14 cellular contexts compared by ENCODE assay signal in genomic region chr16:58107228-58107627, GRCh38.
"Had no signal": no experiment of that assay in that cellular context is flagged by ENCODE, and none has a peak within 500 bp of the region (broad histone marks: within the 10 kb centered on the region; RNA-seq: fewer than 3 reads in every experiment).

No MANE protein-coding gene starts in this region.

- FAIRE-seq: colon, endothelial cell of umbilical vein, small intestine had no signal

- H3K27me3 Mint-ChIP-seq: activated naive CD8-positive, alpha-beta T cell treated with anti-CD3 and anti-CD28 coated beads for 36 hours had no signal

- H3K4me1 Mint-ChIP-seq: activated naive CD8-positive, alpha-beta T cell treated with anti-CD3 and anti-CD28 coated beads for 36 hours; stimulated activated effector memory CD8-positive, alpha-beta T cell treated with anti-CD3 and anti-CD28 coated beads, Interleukin-12 subunit alpha, Interleukin-12 subunit beta, amount 100 ng/mL, for 72 hours had no signal

- H3K4me1 ChIP-seq: parathyroid adenoma, tibial artery had no signal

- DNase-seq: activated CD4-positive, alpha-beta T cell treated with anti-CD3 and anti-CD28 coated beads, Interleukin-2, amount 50 U/mL, for 48 hours; activated CD4-positive, CD25-positive, alpha-beta regulatory T cell treated with anti-CD3 and anti-CD28 coated beads, Interleukin-2, amount 50 U/mL, for 72 hours; activated gamma-delta T cell; activated naive CD8-positive, alpha-beta T cell treated with anti-CD3 and anti-CD28 coated beads for 36 hours; activated T-cell treated with anti-CD3 and anti-CD28 coated beads, Interleukin-2, amount 50 U/mL, for 48 hours; small intestine; T-helper 2 cell; tibial artery had no signal

- H3K9me3 ChIP-seq: right atrium auricular region, tibial artery had no signal

- H2AFZ ChIP-seq: parathyroid adenoma had no signal

- H3K4me3 ChIP-seq: right atrium auricular region, tibial artery had no signal

- H3K27me3 ChIP-seq: right atrium auricular region, tibial artery had no signal

- H3K9me3 Mint-ChIP-seq: activated naive CD8-positive, alpha-beta T cell treated with anti-CD3 and anti-CD28 coated beads for 36 hours; mesothelial cell of epicardium; stimulated activated effector memory CD8-positive, alpha-beta T cell treated with anti-CD3 and anti-CD28 coated beads, Interleukin-12 subunit alpha, Interleukin-12 subunit beta, amount 100 ng/mL, for 72 hours had no signal

- H3K27ac Mint-ChIP-seq: activated naive CD8-positive, alpha-beta T cell treated with anti-CD3 and anti-CD28 coated beads for 36 hours; mesothelial cell of epicardium; stimulated activated effector memory CD8-positive, alpha-beta T cell treated with anti-CD3 and anti-CD28 coated beads, Interleukin-12 subunit alpha, Interleukin-12 subunit beta, amount 100 ng/mL, for 72 hours had no signal

- H3K4me3 Mint-ChIP-seq: activated naive CD8-positive, alpha-beta T cell treated with anti-CD3 and anti-CD28 coated beads for 36 hours; mesothelial cell of epicardium; stimulated activated effector memory CD8-positive, alpha-beta T cell treated with anti-CD3 and anti-CD28 coated beads, Interleukin-12 subunit alpha, Interleukin-12 subunit beta, amount 100 ng/mL, for 72 hours had no signal

- H3K27ac ChIP-seq: parathyroid adenoma, right atrium auricular region, tibial artery had no signal

- H3K36me3 ChIP-seq: right atrium auricular region had no signal

- ATAC-seq: stimulated activated effector memory CD8-positive, alpha-beta T cell treated with anti-CD3 and anti-CD28 coated beads, Interleukin-12 subunit alpha, Interleukin-12 subunit beta, amount 100 ng/mL, for 72 hours had no signal
